ENCODE assay signal across 10 cellular contexts in genomic region chrX:25941559-25942250, GRCh38.
"Had no signal": no experiment of that assay in that cellular context is flagged by ENCODE, and none has a peak within 500 bp of the region (broad histone marks: within the 10 kb centered on the region; RNA-seq: fewer than 3 reads in every experiment).

No MANE protein-coding gene starts in this region.

- ATAC-seq: activated CD8-positive, alpha-beta T cell treated with anti-CD3 and anti-CD28 coated beads, Interleukin-2, amount 10 ng/mL, durations not matched to agents 7 days and 5 days; mucosa of descending colon; naive thymus-derived CD8-positive, alpha-beta T cell; right cardiac atrium; stimulated activated memory B cell treated with anti-CD40 and anti-IgM and Interleukin-4, amounts not matched to agents 10 μg/mL and 1 μg/mL and 100 μg/mL, for 72 hours had no signal

- DNase-seq: activated CD4-positive, alpha-beta T cell treated with anti-CD3 and anti-CD28 coated beads for 4 hours; activated CD8-positive, alpha-beta T cell treated with anti-CD3 and anti-CD28 coated beads, Interleukin-2, amount 10 ng/mL, durations not matched to agents 7 days and 5 days; activated naive CD4-positive, alpha-beta T cell treated with anti-CD3 and anti-CD28 coated beads for 36 hours; immature natural killer cell; mucosa of descending colon; naive thymus-derived CD8-positive, alpha-beta T cell; right cardiac atrium; small intestine; T-helper 1 cell had no signal
